ENCODE assay signal across 8 cellular contexts in genomic region chr16:81723098-81723723, GRCh38. TPM values are rescaled to one million over a fixed set of nuclear protein-coding genes. Genes with fewer than 3 reads are reported as not detected.
A peak's percentile ranks its signal among the peaks of the same experiment; 100 is the strongest.
DNase-seq lines count a peak whose midpoint lies in the region; ATAC-seq, FAIRE-seq and TF ChIP-seq lines count a peak whose summit lies in the region.

No MANE protein-coding gene starts in this region.

- peaks cover 6% of the 10 kb centered on the region for H3K27me3 Mint-ChIP-seq in activated CD8-positive, alpha-beta memory T cell treated with anti-CD3 and anti-CD28 coated beads, Interleukin-2, amount 10 ng/mL, durations not matched to agents 7 days and 5 days

- FAIRE-seq in H54 (lab: Jason Lieb, UNC) = peak; percentile 50

- H3K4me1 ChIP-seq in adrenal gland (replicated peaks in 1 of 2) (no peaks in the 10 kb centered on the region), right atrium auricular region (peaks cover 0 to 8% of the 10 kb centered on the region in 2 donors), sigmoid colon (peaks cover 0 to 29% (median 21%) of the 10 kb centered on the region in 4 donors)

- peak; percentile 51 for DNase-seq in activated CD8-positive, alpha-beta memory T cell treated with anti-CD3 and anti-CD28 coated beads, Interleukin-2, amount 10 ng/mL, durations not matched to agents 7 days and 5 days
- no peak for DNase-seq in activated CD8-positive, alpha-beta memory T cell treated with anti-CD3 and anti-CD28 coated beads, Interleukin-2, amount 50 U/mL, for 48 hours
- DNase-seq in H54 (ENCODE audit: insufficient read length, low spot score) (peak; percentile 77), M059J (ENCODE audit: low read depth) (peak; percentile 84), OCI-M1 (lab: John Stamatoyannopoulos, UW) (peak; percentile 96), adrenal gland (peak in 5 of 7 donors; percentile 50 to 65 (median 55)), right atrium auricular region (ENCODE audit: low spot score) (no peak), sigmoid colon (no peak)

- TF ChIP-seq CTCF in adrenal gland (IDR thresholded peaks at IDR 0.05) (peak; percentile 32 to 90 (median 88)), right atrium auricular region (IDR thresholded peaks at IDR 0.05) (peak; percentile 65 to 84), sigmoid colon (IDR thresholded peaks at IDR 0.05) (peak; percentile 68 to 77 (median 72))

- H3K4me3 ChIP-seq in adrenal gland (no peak overlapping the region), right atrium auricular region (no peak overlapping the region), sigmoid colon (no peak overlapping the region)

- H3K27ac ChIP-seq in adrenal gland = no peak overlapping the region
- H3K27ac ChIP-seq in right atrium auricular region = no peak overlapping the region
- H3K27ac ChIP-seq in sigmoid colon = peak overlapping the region in 1 of 4 donors; percentile 66

- intact Hi-C loops in adrenal gland (cut with DNase I) = loop anchor here (5.0 to 10.0 kb wide), 3 partner anchors 321 to 358 kb away; no protein-coding TSS in a partner anchor
- intact Hi-C loops in sigmoid colon (cut with DNase I) = loop anchor here (2.0 to 5.0 kb wide), 2 partner anchors 100 to 276 kb away; no protein-coding TSS in a partner anchor

- H3K4me1 Mint-ChIP-seq in activated CD8-positive, alpha-beta memory T cell treated with anti-CD3 and anti-CD28 coated beads, Interleukin-2, amount 10 ng/mL, durations not matched to agents 7 days and 5 days = peaks cover 16% of the 10 kb centered on the region

- H3K27me3 ChIP-seq in adrenal gland = no peaks in the 10 kb centered on the region
- no peaks in the 10 kb centered on the region for H3K27me3 ChIP-seq in right atrium auricular region
- H3K27me3 ChIP-seq in sigmoid colon = no peaks in the 10 kb centered on the region

- H3K27ac Mint-ChIP-seq in activated CD8-positive, alpha-beta memory T cell treated with anti-CD3 and anti-CD28 coated beads, Interleukin-2, amount 10 ng/mL, durations not matched to agents 7 days and 5 days = no peak overlapping the region

- H3K4me3 Mint-ChIP-seq in activated CD8-positive, alpha-beta memory T cell treated with anti-CD3 and anti-CD28 coated beads, Interleukin-2, amount 10 ng/mL, durations not matched to agents 7 days and 5 days = no peak overlapping the region

- H3K36me3 Mint-ChIP-seq in activated CD8-positive, alpha-beta memory T cell treated with anti-CD3 and anti-CD28 coated beads, Interleukin-2, amount 10 ng/mL, durations not matched to agents 7 days and 5 days = peaks cover 7% of the 10 kb centered on the region

- ATAC-seq in activated CD8-positive, alpha-beta memory T cell treated with anti-CD3 and anti-CD28 coated beads, Interleukin-2, amount 10 ng/mL, durations not matched to agents 7 days and 5 days = peak; percentile 80

- H3K36me3 ChIP-seq in adrenal gland (replicated peaks in 1 of 2) = no peaks in the 10 kb centered on the region
- no peaks in the 10 kb centered on the region for H3K36me3 ChIP-seq in right atrium auricular region
- H3K36me3 ChIP-seq in sigmoid colon = no peaks in the 10 kb centered on the region

- CTCF ChIA-PET in activated CD8-positive, alpha-beta memory T cell treated with anti-CD3 and anti-CD28 coated beads, Interleukin-2, amount 10 ng/mL, durations not matched to agents 7 days and 5 days (lab: Charles Lee) = interaction anchor here (0.7 to 3.0 kb wide), 14 partner anchors 8 to 357 kb away, joined by 3 to 28 read pairs (median 4); no protein-coding TSS in a partner anchor

- WGBS in adrenal gland, 4 donors = 30 to 35% (median 32%) methylated on average over 8 of the region's 8 CpGs
- 36 to 54% methylated on average over 8 of the region's 8 CpGs for WGBS in sigmoid colon, 2 donors

- no peaks in the 10 kb centered on the region for H3K9me3 Mint-ChIP-seq in activated CD8-positive, alpha-beta memory T cell treated with anti-CD3 and anti-CD28 coated beads, Interleukin-2, amount 10 ng/mL, durations not matched to agents 7 days and 5 days (ENCODE audit: low read depth)

- H3K9me3 ChIP-seq in adrenal gland (replicated peaks in 1 of 3) = no peaks in the 10 kb centered on the region
- no peaks in the 10 kb centered on the region for H3K9me3 ChIP-seq in right atrium auricular region
- no peaks in the 10 kb centered on the region for H3K9me3 ChIP-seq in sigmoid colon

- TF ChIP-seq POLR2A in H54 (IDR thresholded peaks at IDR 0.05; ENCODE audit: low read depth, low read length) (no peak), adrenal gland (IDR thresholded peaks at IDR 0.05) (no peak), sigmoid colon (IDR thresholded peaks at IDR 0.05) (no peak)

- no peak for TF ChIP-seq EP300 in sigmoid colon (IDR thresholded peaks at IDR 0.05)

RNA-seq across cellular contexts. Expression of gene PLCG2, which starts 55.9 kb away (rescaled TPM):
- total RNA-seq in activated CD8-positive, alpha-beta memory T cell treated with anti-CD3 and anti-CD28 coated beads, Interleukin-2, amount 10 ng/mL, durations not matched to agents 7 days and 5 days = 10 to 100 TPM; 62.5 to 80.2 TPM
- total RNA-seq in M059J (2014; rRNA removed; shearing (Covaris generic)) = 1.3 and 3.2 TPM in 2 replicates
- total RNA-seq in adrenal gland (10 to 100 TPM in 5 of 8 donors, 1 to 10 TPM in 3; 4.8 to 47.2 (median 10.9) TPM), right atrium auricular region (10 to 100 TPM in 1 of 2 donors, 1 to 10 TPM in 1; 7.4 to 13.4 TPM), sigmoid colon (1 to 10 TPM; 2.4 to 8.0 (median 3.8) TPM)
- polyA plus RNA-seq in adrenal gland (10 to 100 TPM in 1 of 3 donors, 1 to 10 TPM in 2; 5.1 to 47.6 (median 8.3) TPM), sigmoid colon (10 to 100 TPM in 1 of 3 donors, 1 to 10 TPM in 2; 1.6 to 24.8 (median 1.8) TPM)

Comparison
In these comparisons a context has a peak if more than half of its experiments do, and no peak if none do; other contexts are left out.
1. DNase-seq: peak in activated CD8-positive, alpha-beta memory T cell treated with anti-CD3 and anti-CD28 coated beads, Interleukin-2, amount 10 ng/mL, durations not matched to agents 7 days and 5 days (single experiment), H54 (single experiment), M059J (single experiment), OCI-M1 (single experiment) and adrenal gland (5 of 7); none in activated CD8-positive, alpha-beta memory T cell treated with anti-CD3 and anti-CD28 coated beads, Interleukin-2, amount 50 U/mL, for 48 hours (single experiment), right atrium auricular region (single experiment) and sigmoid colon (single experiment).
2. Peak in every context shown above with its lines, with median percentiles within 50 percentile points of each other: CTCF ChIP-seq.